Comparison of ENCODE assay signal across 8 cellular contexts in genomic region chr5:131262953-131263541, GRCh38. TPM values are rescaled to one million over a fixed set of nuclear protein-coding genes. Genes with fewer than 3 reads are reported as not detected.
DNase-seq lines count a peak whose midpoint lies in the region; ATAC-seq and TF ChIP-seq lines count a peak whose summit lies in the region.

No MANE protein-coding gene starts in this region.

- H3K27ac Mint-ChIP-seq in activated T-helper 1 cell treated with anti-CD3 and anti-CD28 coated beads, Interleukin-12 subunit alpha, Interleukin-12 subunit beta, Interleukin-2, Interleukin-4 antibody, amounts not matched to agents 30 ng/mL and 10 ng/mL and 1 ng/mL, durations not matched to agents 14 hours and 24 hours and 36 hours, result peak overlapping the region; percentile 92

- H3K27ac ChIP-seq in DOHH2 (ENCODE audit: low read depth, low read length) (peak overlapping the region; percentile 44), HL-60 (replicated peaks) (peak overlapping the region; percentile 71), spleen (peak overlapping the region; percentile 79 to 100 (median 99))

- peaks cover 48% of the 10 kb centered on the region for H3K79me2 ChIP-seq in DOHH2 (ENCODE audit: control insufficient read depth, low read length)

- H3K4me3 Mint-ChIP-seq in activated T-helper 1 cell treated with anti-CD3 and anti-CD28 coated beads, Interleukin-12 subunit alpha, Interleukin-12 subunit beta, Interleukin-2, Interleukin-4 antibody, amounts not matched to agents 30 ng/mL and 10 ng/mL and 1 ng/mL, durations not matched to agents 14 hours and 24 hours and 36 hours, result peak overlapping the region; percentile 84

- no peaks in the 10 kb centered on the region for H3K27me3 ChIP-seq in DOHH2 (ENCODE audit: control insufficient read depth, low read length)
- H3K27me3 ChIP-seq in HL-60 (ENCODE audit: insufficient read depth, poor library complexity, severe bottlenecking), result no peaks in the 10 kb centered on the region
- H3K27me3 ChIP-seq in spleen (replicated peaks in 1 of 7), result no peaks in the 10 kb centered on the region

- H3K9me3 Mint-ChIP-seq in activated T-helper 1 cell treated with anti-CD3 and anti-CD28 coated beads, Interleukin-12 subunit alpha, Interleukin-12 subunit beta, Interleukin-2, Interleukin-4 antibody, amounts not matched to agents 30 ng/mL and 10 ng/mL and 1 ng/mL, durations not matched to agents 14 hours and 24 hours and 36 hours, result peaks cover 4% of the 10 kb centered on the region

- H3K9me3 ChIP-seq in DOHH2 (ENCODE audit: control insufficient read depth, insufficient read depth, low read length) (no peaks in the 10 kb centered on the region), iPS-18c (ENCODE audit: control insufficient read depth, insufficient read depth, low read length) (no peaks in the 10 kb centered on the region), spleen (no peaks in the 10 kb centered on the region)

- DNase-seq in HL-60 (ENCODE audit: low read depth in 1 of 2, low spot score in 1 of 2) (no peak), spleen (no peak), superior temporal gyrus (ENCODE audit: extremely low spot score) (no peak), ureter (ENCODE audit: low spot score) (no peak)
- DNase-seq in activated T-helper 1 cell treated with anti-CD3 and anti-CD28 coated beads, Interleukin-12 subunit alpha, Interleukin-12 subunit beta, Interleukin-2, Interleukin-4 antibody, amounts not matched to agents 30 ng/mL and 10 ng/mL and 1 ng/mL, durations not matched to agents 14 hours and 24 hours and 36 hours (ENCODE audit: low spot score), result no peak

- no peaks in the 10 kb centered on the region for H3K27me3 Mint-ChIP-seq in activated T-helper 1 cell treated with anti-CD3 and anti-CD28 coated beads, Interleukin-12 subunit alpha, Interleukin-12 subunit beta, Interleukin-2, Interleukin-4 antibody, amounts not matched to agents 30 ng/mL and 10 ng/mL and 1 ng/mL, durations not matched to agents 14 hours and 24 hours and 36 hours (ENCODE audit: insufficient read depth)

- H3K36me3 Mint-ChIP-seq in activated T-helper 1 cell treated with anti-CD3 and anti-CD28 coated beads, Interleukin-12 subunit alpha, Interleukin-12 subunit beta, Interleukin-2, Interleukin-4 antibody, amounts not matched to agents 30 ng/mL and 10 ng/mL and 1 ng/mL, durations not matched to agents 14 hours and 24 hours and 36 hours (ENCODE audit: low read depth), result peaks cover 24% of the 10 kb centered on the region

- intact Hi-C loops in activated T-helper 1 cell treated with anti-CD3 and anti-CD28 coated beads, Interleukin-12 subunit alpha, Interleukin-12 subunit beta, Interleukin-2, Interleukin-4 antibody, amounts not matched to agents 30 ng/mL and 10 ng/mL and 1 ng/mL, durations not matched to agents 14 hours and 24 hours and 36 hours (cut with micrococcal nuclease), result loop anchor here (1.0 kb wide), 2 partner anchors 54 to 93 kb away; partner anchors contain the start of gene LYRM7
- intact Hi-C loops in spleen (cut with DNase I; ENCODE audit: low total_unique reads), result loop anchor here (10.0 kb wide), 1 partner anchor 98 kb away; the partner anchor contains the start of gene HINT1

- H3K4me3 ChIP-seq in DOHH2 (ENCODE audit: low read length) (peak overlapping the region; percentile 87), HL-60 (replicated peaks; ENCODE audit: insufficient read depth, low read length) (peak overlapping the region; percentile 64), iPS-18c (ENCODE audit: insufficient read depth, low read depth, low read length) (peak overlapping the region; percentile 50), spleen (peak overlapping the region; percentile 61 to 91 (median 81))

- H3K4me2 ChIP-seq in DOHH2 (ENCODE audit: low read length), result peak overlapping the region; percentile 89

- H4K20me1 ChIP-seq in DOHH2 (ENCODE audit: control insufficient read depth, insufficient read depth, low read depth, low read length), result no peaks in the 10 kb centered on the region

- TF ChIP-seq CTCF in DOHH2 (IDR thresholded peaks at IDR 0.05; ENCODE audit: low read depth, low read length, poor library complexity, severe bottlenecking) (no peak), HL-60 (IDR thresholded peaks at IDR 0.05; ENCODE audit: insufficient read depth, low read length) (no peak), spleen (IDR thresholded peaks at IDR 0.05 in 8 of 11, conservative IDR thresholded peaks at IDR 0.05 in 3 of 11) (no peak)

- H3F3A ChIP-seq in DOHH2 (ENCODE audit: control insufficient read depth, insufficient read depth), result peaks cover 26% of the 10 kb centered on the region

- peak; percentile 19 for ATAC-seq in GM19452 (IDR thresholded peaks at IDR 0.05; ENCODE audit: unreplicated experiment)

- 17 to 29% (median 19%) methylated on average over 8 to 10 of the region's 10 CpGs for WGBS in spleen, 5 donors

- peaks cover 56% of the 10 kb centered on the region for H3K4me1 Mint-ChIP-seq in activated T-helper 1 cell treated with anti-CD3 and anti-CD28 coated beads, Interleukin-12 subunit alpha, Interleukin-12 subunit beta, Interleukin-2, Interleukin-4 antibody, amounts not matched to agents 30 ng/mL and 10 ng/mL and 1 ng/mL, durations not matched to agents 14 hours and 24 hours and 36 hours (ENCODE audit: low read depth)

- H3K9me2 ChIP-seq in DOHH2 (replicated peaks; ENCODE audit: control insufficient read depth, low read length), result no peaks in the 10 kb centered on the region

- no peak for TF ChIP-seq POLR2A in spleen (IDR thresholded peaks at IDR 0.05)

- H3K36me3 ChIP-seq in DOHH2 (ENCODE audit: control insufficient read depth, low read length) (peaks cover 19% of the 10 kb centered on the region), spleen (peaks cover 0 to 5% (median 0%) of the 10 kb centered on the region in 6 donors)

- H3K4me1 ChIP-seq in DOHH2 (ENCODE audit: control insufficient read depth, low read length) (peaks cover 44% of the 10 kb centered on the region), spleen (peaks cover 26 to 85% (median 70%) of the 10 kb centered on the region in 6 donors)

RNA-seq across cellular contexts. Expression of gene CDC42SE2, which starts 0.8 kb away (rescaled TPM):
- 100.0 and 103 TPM in 2 replicates for total RNA-seq in activated T-helper 1 cell treated with anti-CD3 and anti-CD28 coated beads, Interleukin-12 subunit alpha, Interleukin-12 subunit beta, Interleukin-2, Interleukin-4 antibody, amounts not matched to agents 30 ng/mL and 10 ng/mL and 1 ng/mL, durations not matched to agents 14 hours and 24 hours and 36 hours
- total RNA-seq in spleen (100 to 1,000 TPM in 5 of 7 donors, 10 to 100 TPM in 2; 85.3 to 128 (median 113) TPM), ureter (39.6 TPM)
- 10 to 100 TPM; 49.6 to 64.6 (median 56.7) TPM for polyA plus RNA-seq in spleen

Comparison
In these comparisons a context has a peak if more than half of its experiments do, and no peak if none do; other contexts are left out.
1. H3K27ac ChIP-seq: peak in every context shown above with its lines; median percentile 99 in spleen; 71 in HL-60; 44 in DOHH2.